8 cellular contexts compared by ENCODE assay signal in the genomic region with DNA sequence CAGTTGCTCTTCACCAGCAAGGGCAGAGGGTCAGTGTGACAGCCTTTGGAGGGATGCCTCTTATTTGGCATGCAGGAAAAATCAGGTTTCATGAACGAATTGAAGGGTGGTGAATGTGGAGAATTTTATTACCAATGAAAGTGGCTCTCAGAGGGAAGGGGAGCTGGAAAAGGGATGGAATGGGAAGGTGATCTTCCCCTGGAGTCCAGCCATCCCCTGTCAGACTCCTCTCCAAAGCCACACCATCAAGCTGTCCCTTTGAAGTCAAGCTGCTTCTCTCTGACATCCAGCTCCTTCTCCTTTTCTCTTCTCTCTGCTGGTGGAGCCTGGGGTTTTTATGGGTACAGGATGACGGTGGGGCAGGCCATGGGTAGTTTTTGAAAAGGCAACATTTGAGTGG.
"Had no signal": no experiment of that assay in that cellular context is flagged by ENCODE, and none has a peak within 500 bp of the region (broad histone marks: within the 10 kb centered on the region; RNA-seq: fewer than 3 reads in every experiment).

No MANE protein-coding gene starts in this region.

- H2AFZ ChIP-seq: GM23338 had no signal

- H3K4me3 ChIP-seq: GM23338 had no signal

- H3K27ac Mint-ChIP-seq: GM23338, H9, IgD-negative memory B cell had no signal

- DNase-seq: H9, HCEC 1CT, KG1 had no signal

- ATAC-seq: GM23338 had no signal

- H3K4me2 ChIP-seq: GM23338 had no signal

- H3K4me3 Mint-ChIP-seq: GM23338, H9 had no signal

- FAIRE-seq: H1, H54, HTR-8/SVneo had no signal
